ENCODE assay signal across 8 cellular contexts in genomic region chr19:3573162-3573857, GRCh38. TPM values are rescaled to one million over a fixed set of nuclear protein-coding genes. Genes with fewer than 3 reads are reported as not detected.
A peak's percentile ranks its signal among the peaks of the same experiment; 100 is the strongest.
DNase-seq lines count a peak whose midpoint lies in the region; ATAC-seq and TF ChIP-seq lines count a peak whose summit lies in the region.

No MANE protein-coding gene starts in this region.

- H3K27me3 ChIP-seq in WERI-Rb-1 (ENCODE audit: insufficient read depth, low read depth, severe bottlenecking) = no peaks in the 10 kb centered on the region
- H3K27me3 ChIP-seq in heart right ventricle = no peaks in the 10 kb centered on the region

- H3K9me3 ChIP-seq in WERI-Rb-1 (ENCODE audit: severe bottlenecking) (no peaks in the 10 kb centered on the region), heart right ventricle (no peaks in the 10 kb centered on the region)

- intact Hi-C loops in heart right ventricle (cut with DNase I) = loop anchor here in 2 of 10 donors (2.0 to 10.0 kb wide), 2 partner anchors 51 to 67 kb away; partner anchors contain the start of genes CACTIN (in 1 of the 2) and FZR1 (in 1 of the 2)

- ATAC-seq in GM18505 (IDR thresholded peaks at IDR 0.05; ENCODE audit: unreplicated experiment) (peak; percentile 9), HG02973 (IDR thresholded peaks at IDR 0.05; ENCODE audit: unreplicated experiment) (peak; percentile 6), heart right ventricle (peak in 7 of 8 donors; percentile 0 to 16 (median 1))

- H3K4me1 ChIP-seq in heart right ventricle = peaks cover 10 to 40% (median 26%) of the 10 kb centered on the region in 9 donors

- H3K36me3 ChIP-seq in WERI-Rb-1 (peaks cover 19% of the 10 kb centered on the region), heart right ventricle (peaks cover 0 to 13% (median 0%) of the 10 kb centered on the region in 9 donors)

- no peak for TF ChIP-seq CTCF in WERI-Rb-1 (IDR thresholded peaks at IDR 0.05; ENCODE audit: low read depth, low read length)
- TF ChIP-seq CTCF in heart right ventricle (IDR thresholded peaks at IDR 0.05) = no peak

- H3K27ac ChIP-seq in WERI-Rb-1 (peak overlapping the region; percentile 78), heart right ventricle (peak overlapping the region in 9 of 10 donors; percentile 61 to 90 (median 77))

- 0 to 2% methylated on average over 59 to 60 of the region's 60 CpGs for WGBS in heart right ventricle, 2 donors

- TF ChIP-seq POLR2A in GM18505 (IDR thresholded peaks at IDR 0.05; ENCODE audit: borderline replicate concordance, extremely low read depth, insufficient read depth, insufficient read length) = no peak

- H3K4me3 ChIP-seq in WERI-Rb-1 (ENCODE audit: low read depth, low read length) (peak overlapping the region; percentile 75), heart right ventricle (peak overlapping the region; percentile 66 to 100 (median 96)), skeletal muscle cell (ENCODE audit: low read depth, low read length) (peak overlapping the region; percentile 94)

- DNase-seq in WERI-Rb-1 (no peak), heart right ventricle (peak in 1 of 2 donors; percentile 43), skeletal muscle cell (ENCODE audit: low read depth) (no peak), NCI-H2107 treated with DMSO at 0.1 percent for 48 hours (lab: John Stamatoyannopoulos, UW; ENCODE audit: unreplicated experiment) (no peak), NK-92 (lab: John Stamatoyannopoulos, UW; ENCODE audit: unreplicated experiment) (no peak), mesenteric fat pad (ENCODE audit: low spot score) (no peak)

RNA-seq across cellular contexts. Expression of gene HMG20B, which starts 0.6 kb away (rescaled TPM):
- total RNA-seq in heart right ventricle (10 to 100 TPM; 19.5 to 49.3 (median 30.3) TPM), mesenteric fat pad (55.1 TPM)
- 10 to 100 TPM; 65.2 to 73.3 TPM for polyA plus RNA-seq in heart right ventricle

RNA-seq across cellular contexts. Expression of gene GIPC3, which starts 12.0 kb away (rescaled TPM):
- total RNA-seq in heart right ventricle = 1 to 10 TPM; 1.3 to 2.8 (median 2.1) TPM
- polyA plus RNA-seq in heart right ventricle = 1 to 10 TPM in 1 of 2 donors, under 1 TPM in 1; 0.90 to 2.4 TPM
- total RNA-seq in mesenteric fat pad = 1.8 TPM

RNA-seq across cellular contexts. Expression of gene MFSD12, which starts 15.9 kb away (rescaled TPM):
- total RNA-seq in heart right ventricle (10 to 100 TPM; 11.6 to 41.3 (median 21.0) TPM), mesenteric fat pad (63.1 TPM)
- 10 to 100 TPM; 24.3 to 43.2 TPM for polyA plus RNA-seq in heart right ventricle

RNA-seq across cellular contexts. Expression of gene TBXA2R, which starts 33.4 kb away (rescaled TPM):
- total RNA-seq in heart right ventricle (1 to 10 TPM; 1.6 to 4.0 (median 3.0) TPM), mesenteric fat pad (5.4 TPM)
- polyA plus RNA-seq in heart right ventricle = 1 to 10 TPM; 2.9 to 3.4 TPM

RNA-seq across cellular contexts. Expression of gene TEKTIP1, which starts 34.3 kb away (rescaled TPM):
- 1 to 10 TPM in 2 of 10 donors, under 1 TPM in 8; 0.38 to 1.3 (median 0.79) TPM for total RNA-seq in heart right ventricle
- under 1 TPM in 1 of 2 donors, not detected in 1; 0.09 TPM for polyA plus RNA-seq in heart right ventricle
- 0.51 TPM for total RNA-seq in mesenteric fat pad
